8 cellular contexts compared by ENCODE assay signal in the genomic region with DNA sequence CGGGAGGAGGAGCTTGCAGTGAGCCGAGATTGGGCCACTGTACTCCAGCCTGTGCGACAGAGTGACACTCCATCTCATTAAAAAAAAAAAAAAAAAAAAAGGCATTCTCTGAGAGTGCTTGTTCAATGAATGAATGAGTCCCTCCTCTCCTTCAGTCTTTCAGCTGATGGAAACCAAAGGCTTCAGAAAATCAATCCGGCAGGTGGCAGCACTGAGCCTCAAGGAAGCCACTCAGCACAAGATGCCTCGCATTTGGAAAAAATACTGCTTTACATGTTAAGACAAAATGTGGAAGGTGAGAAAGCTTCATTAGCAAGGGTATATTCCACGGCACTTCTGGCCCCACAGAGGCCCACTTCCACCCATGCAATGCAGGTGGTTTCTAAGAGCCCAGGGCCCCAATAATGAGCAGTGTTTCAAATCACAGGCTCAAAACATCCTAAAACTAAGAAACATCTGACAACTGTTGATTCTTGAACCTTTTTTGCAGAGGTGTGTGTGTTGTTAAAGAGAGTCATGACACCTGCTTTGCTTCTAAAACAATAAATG. TPM values are rescaled to one million over a fixed set of nuclear protein-coding genes. Genes with fewer than 3 reads are reported as not detected.
DNase-seq lines count a peak whose midpoint lies in the region; TF ChIP-seq lines count a peak whose summit lies in the region.

No MANE protein-coding gene starts in this region.

- H3K9me3 Mint-ChIP-seq in type B pancreatic cell, result no peaks in the 10 kb centered on the region

- TF ChIP-seq CTCF in type B pancreatic cell (conservative IDR thresholded peaks at IDR 0.05), result peak; percentile 90

- peaks cover 14% of the 10 kb centered on the region for H3K36me3 Mint-ChIP-seq in type B pancreatic cell

- H3K4me1 Mint-ChIP-seq in type B pancreatic cell (ENCODE audit: unreplicated experiment), result no peaks in the 10 kb centered on the region

- H3K4me3 Mint-ChIP-seq in type B pancreatic cell, result no peak overlapping the region

- no peaks in the 10 kb centered on the region for H3K27me3 Mint-ChIP-seq in type B pancreatic cell

- peak overlapping the region; percentile 51 for H3K27ac Mint-ChIP-seq in type B pancreatic cell

- DNase-seq in GM04504 (ENCODE audit: low read depth) (peak; percentile 62), NCI-H1092 treated with DMSO at 0.1 percent for 48 hours (lab: John Stamatoyannopoulos, UW) (peak; percentile 55), SKM-1 (lab: John Stamatoyannopoulos, UW; ENCODE audit: unreplicated experiment) (peak; percentile 63), glomerular endothelial cell (ENCODE audit: extremely low read depth, low read depth, low spot score) (peak; percentile 85), pons (ENCODE audit: low spot score) (peak; percentile 90), type B pancreatic cell (ENCODE audit: extremely low spot score, unreplicated experiment) (peak; percentile 87), cortex of kidney (lab: John Stamatoyannopoulos, UW) (no peak)
- DNase-seq in activated naive CD4-positive, alpha-beta T cell treated with anti-CD3 and anti-CD28 coated beads, Interleukin-2, amount 50 U/mL, for 16 hours, result peak; percentile 89

RNA-seq across cellular contexts. Expression of a gene that starts 33.9 kb away (rescaled TPM):
- 5.8 and 11.7 TPM in 2 replicates for total RNA-seq in glomerular endothelial cell
- total RNA-seq in type B pancreatic cell (ENCODE audit: low replicate concordance), result 17.0 and 17.8 TPM in 2 replicates

RNA-seq across cellular contexts. Expression of a gene that starts 52.1 kb away (rescaled TPM):
- total RNA-seq in glomerular endothelial cell (21.9 and 25.5 TPM in 2 replicates), type B pancreatic cell (ENCODE audit: low replicate concordance) (11.9 and 16.6 TPM in 2 replicates)
